1 cellular context compared by ENCODE assay signal in genomic region chr19:51688665-51689571, GRCh38.
A peak's percentile ranks its signal among the peaks of the same experiment; 100 is the strongest.
TF ChIP-seq lines count a peak whose summit lies in the region.

No MANE protein-coding gene starts in this region.

TF ChIP-seq in K562, 482 proteins besides CTCF, POLR2A, EP300 and RAD21 (continued from another document and continues in another):
- no peak for TF ChIP-seq PATZ1 (CRISPR knock-in tag; IDR thresholded peaks at IDR 0.05; ENCODE audit: borderline replicate concordance)
- no peak for TF ChIP-seq ZNF431 (CRISPR knock-in tag; IDR thresholded peaks at IDR 0.05)
- no peak for TF ChIP-seq GTF2F1 (IDR thresholded peaks at IDR 0.05; ENCODE audit: low read depth, low read length)
- no peak; the same call in 1 of the 2 replicates for TF ChIP-seq ETV1 (tag; conservative IDR thresholded peaks at IDR 0.05; ENCODE audit: low read depth)
- TF ChIP-seq POLR2AphosphoS5 (IDR thresholded peaks at IDR 0.05; ENCODE audit: control insufficient read depth, insufficient read depth, low read depth, low read length) = no peak
- peak; percentile 94; the same call in 1 of the 2 replicates for TF ChIP-seq TRIM25 (IDR thresholded peaks at IDR 0.05; ENCODE audit: borderline replicate concordance)
- TF ChIP-seq CEBPZ (IDR thresholded peaks at IDR 0.05; ENCODE audit: borderline replicate concordance, low read depth, low read length) = no peak
- no peak for TF ChIP-seq ZBTB34 (CRISPR knock-in tag; IDR thresholded peaks at IDR 0.05)
- TF ChIP-seq MCM5 (IDR thresholded peaks at IDR 0.05; ENCODE audit: low read depth) = no peak
- no peak for TF ChIP-seq ETV5 (CRISPR knock-in tag; IDR thresholded peaks at IDR 0.05; ENCODE audit: low read depth)
- TF ChIP-seq KDM2B (CRISPR knock-in tag; IDR thresholded peaks at IDR 0.05) = no peak
- TF ChIP-seq ARHGAP35 (IDR thresholded peaks at IDR 0.05; ENCODE audit: partially characterized antibody) = peak; percentile 83
- peak; percentile 41; the same call in 1 of the 2 replicates for TF ChIP-seq MCM3 (IDR thresholded peaks at IDR 0.05)
- TF ChIP-seq ZNF75A (CRISPR knock-in tag; IDR thresholded peaks at IDR 0.05) = no peak
- no peak for TF ChIP-seq ZBTB1 (CRISPR knock-in tag; IDR thresholded peaks at IDR 0.05; ENCODE audit: borderline replicate concordance, low read depth)
- no peak for TF ChIP-seq RNF219 (CRISPR knock-in tag; IDR thresholded peaks at IDR 0.05)
- TF ChIP-seq YY1 (IDR thresholded peaks at IDR 0.05; ENCODE audit: borderline replicate concordance in 1 of 3, control insufficient read depth in 1 of 3, extremely low read depth in 1 of 3, insufficient read depth in 3 of 3, insufficient read length in 1 of 3, insufficient replicate concordance in 2 of 3, low read depth in 1 of 3, low read length in 2 of 3) = no peak
- TF ChIP-seq BRF1 (IDR thresholded peaks at IDR 0.05; ENCODE audit: borderline replicate concordance, extremely low read depth, insufficient read length) = no peak
- peak; percentile 69; the same call in 1 of the 2 replicates for TF ChIP-seq HBP1 (CRISPR knock-in tag; IDR thresholded peaks at IDR 0.05)
- TF ChIP-seq ZNF174 (CRISPR knock-in tag; IDR thresholded peaks at IDR 0.05) = no peak
- TF ChIP-seq ZBTB5 (IDR thresholded peaks at IDR 0.05) = peak; percentile 71
- peak; percentile 81 for TF ChIP-seq DPF2 (IDR thresholded peaks at IDR 0.05)
- no peak for TF ChIP-seq ZNF133 (CRISPR knock-in tag; IDR thresholded peaks at IDR 0.05)
- TF ChIP-seq HDAC3 (IDR thresholded peaks at IDR 0.05; ENCODE audit: borderline replicate concordance, partially characterized antibody) = no peak
- no peak for TF ChIP-seq ELF1 (tag; IDR thresholded peaks at IDR 0.05)
- TF ChIP-seq LEF1 (IDR thresholded peaks at IDR 0.05) = peak; percentile 29; the same call in 1 of the 2 replicates
- no peak for TF ChIP-seq KHSRP (IDR thresholded peaks at IDR 0.05)
- peak; percentile 12; the same call in 1 of the 2 replicates for TF ChIP-seq MYC (IDR thresholded peaks at IDR 0.05; ENCODE audit: low read depth, low read length)
- TF ChIP-seq MYC (CRISPR knock-in tag; IDR thresholded peaks at IDR 0.05; ENCODE audit: borderline replicate concordance, low read depth) = no peak
- peak; percentile 86 for TF ChIP-seq SMARCA4 (IDR thresholded peaks at IDR 0.05)
- no peak for TF ChIP-seq NR3C1 (CRISPR knock-in tag; IDR thresholded peaks at IDR 0.05)
- TF ChIP-seq L3MBTL2 (IDR thresholded peaks at IDR 0.05) = no peak
- no peak for TF ChIP-seq ATF4 (CRISPR knock-in tag; IDR thresholded peaks at IDR 0.05)
- TF ChIP-seq TAF1 (IDR thresholded peaks at IDR 0.05; ENCODE audit: control insufficient read depth, extremely low read depth, insufficient read depth, low read length, severe bottlenecking) = peak; percentile 18
- TF ChIP-seq DDX20 (tag; IDR thresholded peaks at IDR 0.05; ENCODE audit: low read depth) = no peak
- no peak for TF ChIP-seq NR1H2 (CRISPR knock-in tag; IDR thresholded peaks at IDR 0.05)
- peak; percentile 98 for TF ChIP-seq ZNF263 (CRISPR knock-in tag; IDR thresholded peaks at IDR 0.05; ENCODE audit: borderline replicate concordance)
- peak; percentile 83 for TF ChIP-seq ZC3H8 (IDR thresholded peaks at IDR 0.05)
- TF ChIP-seq MTA2 (IDR thresholded peaks at IDR 0.05; ENCODE audit: low read depth) = peak; percentile 65
- TF ChIP-seq MEF2A (IDR thresholded peaks at IDR 0.05; ENCODE audit: control insufficient read depth, low read depth, low read length) = no peak
- no peak for TF ChIP-seq DMBX1 (CRISPR knock-in tag; IDR thresholded peaks at IDR 0.05; ENCODE audit: borderline replicate concordance)
- TF ChIP-seq NBN (IDR thresholded peaks at IDR 0.05; ENCODE audit: low read depth) = peak; percentile 88
- TF ChIP-seq NFIX (CRISPR knock-in tag; IDR thresholded peaks at IDR 0.05; ENCODE audit: low read depth) = no peak
- no peak for TF ChIP-seq NUFIP1 (IDR thresholded peaks at IDR 0.05; ENCODE audit: partially characterized antibody)
- no peak for TF ChIP-seq ZNF707 (CRISPR knock-in tag; conservative IDR thresholded peaks at IDR 0.05)
- no peak for TF ChIP-seq THAP7 (CRISPR knock-in tag; IDR thresholded peaks at IDR 0.05)
